In genomic region chr3:58746758-58747157, GRCh38 we compare ENCODE assay signal across 32 cellular contexts.
"Had no signal": no experiment of that assay in that cellular context is flagged by ENCODE, and none has a peak within 500 bp of the region (broad histone marks: within the 10 kb centered on the region; RNA-seq: fewer than 3 reads in every experiment).

No MANE protein-coding gene starts in this region.

- H3K27ac ChIP-seq: body of pancreas, breast epithelium, coronary artery, PC-9, RWPE1 had no signal

- H3K27me3 ChIP-seq: body of pancreas, breast epithelium, MG63 had no signal

- H3K9me3 ChIP-seq: body of pancreas, breast epithelium, MG63 had no signal

- H3K36me3 ChIP-seq: breast epithelium, MG63 had no signal

- H3K4me3 ChIP-seq: body of pancreas, breast epithelium, coronary artery, MG63, PC-9 had no signal

- H3K4me1 ChIP-seq: body of pancreas, breast epithelium had no signal

- DNase-seq: activated CD4-positive, alpha-beta T cell treated with anti-CD3 and anti-CD28 coated beads, Interleukin-2, amount 10 ng/mL, durations not matched to agents 24 days and 14 days; activated CD4-positive, alpha-beta T cell treated with anti-CD3 and anti-CD28 coated beads, Interleukin-2, amount 50 U/mL, for 4 hours; activated CD8-positive, alpha-beta T cell treated with anti-CD3 and anti-CD28 coated beads for 36 hours; activated effector memory CD4-positive, alpha-beta T cell treated with anti-CD3 and anti-CD28 coated beads, Interleukin-2, amount 50 U/mL, for 16 hours; activated naive CD4-positive, alpha-beta T cell; activated naive CD4-positive, alpha-beta T cell treated with anti-CD3 and anti-CD28 coated beads, Interleukin-2, amount 50 U/mL, for 16 hours; activated naive CD8-positive, alpha-beta T cell treated with anti-CD3 and anti-CD28 coated beads for 36 hours; activated T-cell treated with anti-CD3 and anti-CD28 coated beads, Interleukin-2, amount 50 U/mL, for 1 hour; activated T-cell treated with anti-CD3 and anti-CD28 coated beads, Interleukin-2, amount 50 U/mL, for 72 hours; amygdala; body of pancreas; Kasumi-1; KG1; MG63; MV-4-11; NCI-H1092; NCI-H1417 treated with DMSO at 0.1 percent for 48 hours; NCI-H1694; NCI-H2029; NCI-H2171 treated with DMSO at 0.1 percent for 48 hours; NCI-H226; NCI-H446 treated with DMSO at 0.1 percent for 48 hours; NCI-H524; NCI-H69; NCI-H82; PC-9; SIG-M5 had no signal

- ATAC-seq: activated CD8-positive, alpha-beta T cell treated with anti-CD3 and anti-CD28 coated beads for 36 hours; activated T-cell treated with anti-CD3 and anti-CD28 coated beads, Interleukin-2, amount 50 U/mL, for 72 hours; activated T-helper 17 cell treated with anti-CD3 and anti-CD28 coated beads, Interleukin-2, amount 50 U/mL, for 72 hours; body of pancreas; Right ventricle myocardium inferior had no signal

- H2AFZ ChIP-seq: PC-9 had no signal

- H3K4me2 ChIP-seq: PC-9 had no signal
